In the genomic region with DNA sequence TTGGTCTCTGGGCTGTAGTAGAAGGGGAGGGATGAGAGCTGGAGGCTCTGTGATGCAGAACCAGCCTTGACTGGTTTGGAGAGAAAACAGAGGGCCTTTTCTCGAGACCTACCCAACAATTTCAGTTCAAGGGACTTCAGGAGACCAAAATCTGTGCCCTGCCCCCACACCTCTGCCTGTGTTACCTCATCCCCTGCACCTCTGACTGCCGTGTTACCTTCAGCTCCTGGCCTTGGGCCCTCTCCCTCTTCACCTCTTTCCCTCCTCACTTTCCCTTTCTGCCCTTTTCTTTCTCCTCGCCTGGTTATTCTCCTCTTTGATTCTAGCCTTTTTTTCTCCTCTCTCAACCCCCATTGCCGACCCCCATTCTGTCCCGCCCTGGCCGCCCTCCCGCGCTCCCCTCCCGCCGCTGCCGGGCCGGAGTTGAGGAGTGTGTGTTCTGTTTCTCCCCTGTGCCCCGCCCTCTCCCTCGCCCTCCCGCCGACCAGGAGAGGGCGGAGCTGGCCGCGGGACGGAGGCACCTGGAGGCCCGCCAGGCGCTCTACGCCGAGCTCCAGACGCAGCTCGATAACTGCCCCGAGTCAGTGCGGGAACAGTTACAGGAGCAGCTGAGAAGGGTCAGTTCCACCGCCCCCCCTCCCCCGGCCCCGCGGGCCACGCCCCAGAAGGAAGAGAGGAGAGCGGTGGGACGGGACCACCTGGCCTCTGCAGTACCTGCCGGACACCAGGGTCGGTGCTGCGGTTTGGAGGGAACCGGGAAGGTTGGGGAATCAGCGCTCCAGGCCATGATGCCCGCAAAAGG, we compare ENCODE assay signal across 8 cellular contexts. TPM values are rescaled to one million over a fixed set of nuclear protein-coding genes. Genes with fewer than 3 reads are reported as not detected.
DNase-seq lines count a peak whose midpoint lies in the region; ATAC-seq and TF ChIP-seq lines count a peak whose summit lies in the region.

No MANE protein-coding gene starts in this region.

- H3K27ac ChIP-seq in iPS-20b (ENCODE audit: low read length) = peak overlapping the region; percentile 65
- H3K27ac ChIP-seq in stomach smooth muscle (ENCODE audit: low read length) = peak overlapping the region; percentile 81

- H3K27me3 ChIP-seq in iPS-20b (ENCODE audit: insufficient read depth, low read length) = no peaks in the 10 kb centered on the region
- H3K27me3 ChIP-seq in stomach smooth muscle (ENCODE audit: control insufficient read depth in 1 of 2, insufficient read depth in 2 of 2, low read length in 2 of 2) = no peaks in the 10 kb centered on the region

- H3K4me3 Mint-ChIP-seq in MCF 10A (ENCODE audit: unreplicated experiment) = peak overlapping the region; percentile 67

- ATAC-seq in GM21447 (IDR thresholded peaks at IDR 0.05; ENCODE audit: unreplicated experiment) (no peak), GM21576 (IDR thresholded peaks at IDR 0.05; ENCODE audit: unreplicated experiment) (no peak)

- no peaks in the 10 kb centered on the region for H3K9me3 Mint-ChIP-seq in MCF 10A (ENCODE audit: unreplicated experiment)

- intact Hi-C loops in MCF 10A (cut with micrococcal nuclease) = no loop called here

- H3K4me1 Mint-ChIP-seq in MCF 10A (ENCODE audit: insufficient read depth, unreplicated experiment) = peaks cover 17% of the 10 kb centered on the region

- no peaks in the 10 kb centered on the region for H3K27me3 Mint-ChIP-seq in MCF 10A (ENCODE audit: insufficient read depth, unreplicated experiment)

- H3K4me3 ChIP-seq in iPS-20b (ENCODE audit: low read length) (peak overlapping the region; percentile 70), stomach smooth muscle (ENCODE audit: low read length in 2 of 2) (peak overlapping the region; percentile 58 to 71)

- peak in 9 of 14 donors; percentile 25 to 80 (median 49) for DNase-seq in C1 segment of cervical spinal cord (lab: John Stamatoyannopoulos, UW)
- peak; percentile 44 for DNase-seq in NCI-H146 treated with DMSO at 0.1 percent for 48 hours (lab: John Stamatoyannopoulos, UW; ENCODE audit: unreplicated experiment)
- DNase-seq in MCF 10A (ENCODE audit: unreplicated experiment) = peak; percentile 80
- DNase-seq in GM19238 (ENCODE audit: insufficient read length, low spot score) = no peak

- H3K4me1 ChIP-seq in iPS-20b (ENCODE audit: insufficient read depth, low read length) (peaks cover 16% of the 10 kb centered on the region), stomach smooth muscle (ENCODE audit: control insufficient read depth, insufficient read depth, low read length) (peaks cover 43% of the 10 kb centered on the region)

- CTCF ChIA-PET in MCF 10A (lab: Yijun Ruan, JAX) = interaction anchor here (0.6 to 4.0 kb wide), 9 partner anchors 9 to 55 kb away, joined by 3 to 24 read pairs (median 4); no protein-coding TSS in a partner anchor

- POLR2A ChIA-PET in MCF 10A (lab: Yijun Ruan, JAX) = interaction anchor here (0.8 to 8.7 kb wide), 11 partner anchors 11 to 383 kb away, joined by 3 to 132 read pairs (median 4); no protein-coding TSS in a partner anchor

- no peak for TF ChIP-seq CTCF in MCF 10A (IDR thresholded peaks at IDR 0.05; ENCODE audit: unreplicated experiment)

- H3K36me3 ChIP-seq in iPS-20b (ENCODE audit: insufficient read depth, low read depth, low read length) (peaks cover 61% of the 10 kb centered on the region), stomach smooth muscle (ENCODE audit: control insufficient read depth in 2 of 2, insufficient read depth in 2 of 2, low read length in 2 of 2) (peaks cover 25 to 32% of the 10 kb centered on the region in 2 donors)

- peaks cover 42% of the 10 kb centered on the region for H3K36me3 Mint-ChIP-seq in MCF 10A (ENCODE audit: insufficient read depth, unreplicated experiment)

- no peaks in the 10 kb centered on the region for H3K9me3 ChIP-seq in iPS-20b (ENCODE audit: insufficient read depth, low read depth, low read length)
- no peaks in the 10 kb centered on the region for H3K9me3 ChIP-seq in stomach smooth muscle (ENCODE audit: control insufficient read depth in 2 of 2, low read length in 2 of 2)

- BruUV-seq in MCF 10A (replicated peaks; lab: Mats Ljungman, UMichigan) = no TSS peak

- H3K27ac Mint-ChIP-seq in MCF 10A (ENCODE audit: low read depth, unreplicated experiment) = peak overlapping the region; percentile 31

- H3K9ac ChIP-seq in iPS-20b (ENCODE audit: low read depth, low read length) (peak overlapping the region; percentile 89), stomach smooth muscle (ENCODE audit: low read length in 2 of 2) (peak overlapping the region; percentile 72 to 76)

RNA-seq across cellular contexts. Expression of a gene that starts 27.2 kb away (rescaled TPM):
- total RNA-seq in MCF 10A (2022) = 31.1 and 36.2 TPM in 2 replicates

RNA-seq across cellular contexts. Expression of a gene that starts 44.8 kb away (rescaled TPM):
- total RNA-seq in MCF 10A (2022) = not detected in 2 replicates
